Comparison of ENCODE assay signal across 1 cellular context in the genomic region with DNA sequence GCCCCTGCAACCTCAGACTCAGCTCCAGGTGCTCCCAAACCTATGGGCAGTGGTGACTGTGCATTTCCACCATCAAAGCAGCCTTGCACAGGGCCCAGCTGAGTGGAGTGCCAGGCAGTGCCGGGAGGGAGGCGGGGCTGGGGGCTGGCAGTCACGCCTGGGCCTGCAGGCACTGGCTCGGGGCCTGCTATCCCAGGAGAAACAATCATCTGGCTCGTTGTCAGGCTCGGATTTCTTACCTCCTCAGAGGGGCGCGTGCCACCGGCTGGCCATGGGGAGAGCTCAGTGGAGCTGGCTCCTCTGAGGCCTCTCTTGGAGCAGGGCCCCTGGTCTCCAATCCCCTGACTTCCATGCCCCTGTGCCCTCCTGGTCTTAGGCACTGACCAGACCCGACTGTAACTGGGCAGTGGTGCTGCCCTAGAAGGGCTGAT.
TF ChIP-seq lines count a peak whose summit lies in the region.

No MANE protein-coding gene starts in this region.

TF ChIP-seq in GM23338, 12 proteins besides CTCF, POLR2A, EP300 and RAD21 (continued from another document):
- TF ChIP-seq, protein P1, sequence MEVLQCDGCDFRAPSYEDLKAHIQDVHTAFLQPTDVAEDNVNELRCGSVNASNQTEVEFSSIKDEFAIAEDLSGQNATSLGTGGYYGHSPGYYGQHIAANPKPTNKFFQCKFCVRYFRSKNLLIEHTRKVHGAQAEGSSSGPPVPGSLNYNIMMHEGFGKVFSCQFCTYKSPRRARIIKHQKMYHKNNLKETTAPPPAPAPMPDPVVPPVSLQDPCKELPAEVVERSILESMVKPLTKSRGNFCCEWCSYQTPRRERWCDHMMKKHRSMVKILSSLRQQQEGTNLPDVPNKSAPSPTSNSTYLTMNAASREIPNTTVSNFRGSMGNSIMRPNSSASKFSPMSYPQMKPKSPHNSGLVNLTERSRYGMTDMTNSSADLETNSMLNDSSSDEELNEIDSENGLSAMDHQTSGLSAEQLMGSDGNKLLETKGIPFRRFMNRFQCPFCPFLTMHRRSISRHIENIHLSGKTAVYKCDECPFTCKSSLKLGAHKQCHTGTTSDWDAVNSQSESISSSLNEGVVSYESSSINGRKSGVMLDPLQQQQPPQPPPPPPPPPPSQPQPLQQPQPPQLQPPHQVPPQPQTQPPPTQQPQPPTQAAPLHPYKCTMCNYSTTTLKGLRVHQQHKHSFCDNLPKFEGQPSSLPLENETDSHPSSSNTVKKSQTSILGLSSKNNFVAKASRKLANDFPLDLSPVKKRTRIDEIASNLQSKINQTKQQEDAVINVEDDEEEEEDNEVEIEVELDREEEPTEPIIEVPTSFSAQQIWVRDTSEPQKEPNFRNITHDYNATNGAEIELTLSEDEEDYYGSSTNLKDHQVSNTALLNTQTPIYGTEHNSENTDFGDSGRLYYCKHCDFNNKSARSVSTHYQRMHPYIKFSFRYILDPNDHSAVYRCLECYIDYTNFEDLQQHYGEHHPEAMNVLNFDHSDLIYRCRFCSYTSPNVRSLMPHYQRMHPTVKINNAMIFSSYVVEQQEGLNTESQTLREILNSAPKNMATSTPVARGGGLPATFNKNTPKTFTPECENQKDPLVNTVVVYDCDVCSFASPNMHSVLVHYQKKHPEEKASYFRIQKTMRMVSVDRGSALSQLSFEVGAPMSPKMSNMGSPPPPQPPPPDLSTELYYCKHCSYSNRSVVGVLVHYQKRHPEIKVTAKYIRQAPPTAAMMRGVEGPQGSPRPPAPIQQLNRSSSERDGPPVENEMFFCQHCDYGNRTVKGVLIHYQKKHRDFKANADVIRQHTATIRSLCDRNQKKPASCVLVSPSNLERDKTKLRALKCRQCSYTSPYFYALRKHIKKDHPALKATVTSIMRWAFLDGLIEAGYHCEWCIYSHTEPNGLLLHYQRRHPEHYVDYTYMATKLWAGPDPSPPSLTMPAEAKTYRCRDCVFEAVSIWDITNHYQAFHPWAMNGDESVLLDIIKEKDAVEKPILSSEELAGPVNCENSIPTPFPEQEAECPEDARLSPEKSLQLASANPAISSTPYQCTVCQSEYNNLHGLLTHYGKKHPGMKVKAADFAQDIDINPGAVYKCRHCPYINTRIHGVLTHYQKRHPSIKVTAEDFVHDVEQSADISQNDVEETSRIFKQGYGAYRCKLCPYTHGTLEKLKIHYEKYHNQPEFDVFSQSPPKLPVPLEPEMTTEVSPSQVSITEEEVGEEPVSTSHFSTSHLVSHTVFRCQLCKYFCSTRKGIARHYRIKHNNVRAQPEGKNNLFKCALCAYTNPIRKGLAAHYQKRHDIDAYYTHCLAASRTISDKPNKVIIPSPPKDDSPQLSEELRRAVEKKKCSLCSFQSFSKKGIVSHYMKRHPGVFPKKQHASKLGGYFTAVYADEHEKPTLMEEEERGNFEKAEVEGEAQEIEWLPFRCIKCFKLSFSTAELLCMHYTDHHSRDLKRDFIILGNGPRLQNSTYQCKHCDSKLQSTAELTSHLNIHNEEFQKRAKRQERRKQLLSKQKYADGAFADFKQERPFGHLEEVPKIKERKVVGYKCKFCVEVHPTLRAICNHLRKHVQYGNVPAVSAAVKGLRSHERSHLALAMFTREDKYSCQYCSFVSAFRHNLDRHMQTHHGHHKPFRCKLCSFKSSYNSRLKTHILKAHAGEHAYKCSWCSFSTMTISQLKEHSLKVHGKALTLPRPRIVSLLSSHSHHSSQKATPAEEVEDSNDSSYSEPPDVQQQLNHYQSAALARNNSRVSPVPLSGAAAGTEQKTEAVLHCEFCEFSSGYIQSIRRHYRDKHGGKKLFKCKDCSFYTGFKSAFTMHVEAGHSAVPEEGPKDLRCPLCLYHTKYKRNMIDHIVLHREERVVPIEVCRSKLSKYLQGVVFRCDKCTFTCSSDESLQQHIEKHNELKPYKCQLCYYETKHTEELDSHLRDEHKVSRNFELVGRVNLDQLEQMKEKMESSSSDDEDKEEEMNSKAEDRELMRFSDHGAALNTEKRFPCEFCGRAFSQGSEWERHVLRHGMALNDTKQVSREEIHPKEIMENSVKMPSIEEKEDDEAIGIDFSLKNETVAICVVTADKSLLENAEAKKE (CRISPR knock-in tag; IDR thresholded peaks at IDR 0.05) = no peak
- TF ChIP-seq EZH2 (IDR thresholded peaks at IDR 0.05; ENCODE audit: low read depth, unreplicated experiment) = no peak
- no peak for TF ChIP-seq CREB1 (CRISPR knock-in tag; IDR thresholded peaks at IDR 0.05; ENCODE audit: low read depth)
- no peak for TF ChIP-seq NANOG (IDR thresholded peaks at IDR 0.05; ENCODE audit: borderline replicate concordance)
- TF ChIP-seq, protein P2, sequence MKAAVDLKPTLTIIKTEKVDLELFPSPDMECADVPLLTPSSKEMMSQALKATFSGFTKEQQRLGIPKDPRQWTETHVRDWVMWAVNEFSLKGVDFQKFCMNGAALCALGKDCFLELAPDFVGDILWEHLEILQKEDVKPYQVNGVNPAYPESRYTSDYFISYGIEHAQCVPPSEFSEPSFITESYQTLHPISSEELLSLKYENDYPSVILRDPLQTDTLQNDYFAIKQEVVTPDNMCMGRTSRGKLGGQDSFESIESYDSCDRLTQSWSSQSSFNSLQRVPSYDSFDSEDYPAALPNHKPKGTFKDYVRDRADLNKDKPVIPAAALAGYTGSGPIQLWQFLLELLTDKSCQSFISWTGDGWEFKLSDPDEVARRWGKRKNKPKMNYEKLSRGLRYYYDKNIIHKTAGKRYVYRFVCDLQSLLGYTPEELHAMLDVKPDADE (IDR thresholded peaks at IDR 0.05) = no peak
- no peak for TF ChIP-seq EZH2phosphoT487 (IDR thresholded peaks at IDR 0.05; ENCODE audit: unreplicated experiment)
- no peak for TF ChIP-seq JUNB (IDR thresholded peaks at IDR 0.05; ENCODE audit: unreplicated experiment)
